Comparison of ENCODE assay signal across 26 cellular contexts in genomic region chr4:24798036-24798610, GRCh38. TPM values are rescaled to one million over a fixed set of nuclear protein-coding genes. Genes with fewer than 3 reads are reported as not detected.
"Had no signal": no experiment of that assay in that cellular context is flagged by ENCODE, and none has a peak within 500 bp of the region (broad histone marks: within the 10 kb centered on the region; RNA-seq: fewer than 3 reads in every experiment).

No MANE protein-coding gene starts in this region.

- H3K4me3 ChIP-seq: coronary artery, gastrocnemius medialis, heart left ventricle, hepatocyte, mucosa of descending colon, sigmoid colon, spleen, testis, tibial artery had no signal

- ATAC-seq: gastrocnemius medialis; heart left ventricle; left lobe of liver; mucosa of descending colon; stimulated activated memory B cell treated with anti-CD40 and anti-IgM and Interleukin-4, amounts not matched to agents 10 μg/mL and 1 μg/mL and 100 μg/mL, for 72 hours; stimulated activated naive CD8-positive, alpha-beta T cell treated with anti-CD3 and anti-CD28 coated beads, Interleukin-15, Interleukin-2, amounts not matched to agents 100 U/mL and 50 U/mL, for 24 hours had no signal

- H3K36me3 ChIP-seq: gastrocnemius medialis, heart left ventricle, neutrophil, sigmoid colon, spleen, tibial artery had no signal

- DNase-seq: dermis blood vessel endothelial cell; effector memory CD4-positive, alpha-beta T cell; foreskin fibroblast; gastrocnemius medialis; heart left ventricle; kidney; mesenchymal stem cell; mucosa of descending colon; naive B cell; retina; sigmoid colon; spleen; stimulated activated CD4-positive, alpha-beta T cell treated with anti-CD3 and anti-CD28 coated beads, Interleukin-4, amount 100 ng/mL, for 4 hours; stimulated activated naive CD8-positive, alpha-beta T cell treated with anti-CD3 and anti-CD28 coated beads, Interleukin-15, Interleukin-2, amounts not matched to agents 100 U/mL and 50 U/mL, for 24 hours; testis; tibial artery had no signal

- H3K9me3 Mint-ChIP-seq: mesothelial cell of epicardium; natural killer cell treated with Interleukin-12 subunit alpha and Interleukin-12 subunit beta and Interleukin-15 and Interleukin-18, amount 100 ng/mL, for 72 hours; neural crest cell; stimulated activated memory B cell treated with anti-CD40 and anti-IgM and Interleukin-4, amounts not matched to agents 10 μg/mL and 1 μg/mL and 100 μg/mL, for 72 hours had no signal

- H3K27ac Mint-ChIP-seq: mesothelial cell of epicardium; naive B cell; natural killer cell treated with Interleukin-12 subunit alpha and Interleukin-12 subunit beta and Interleukin-15 and Interleukin-18, amount 100 ng/mL, for 72 hours; stimulated activated memory B cell treated with anti-CD40 and anti-IgM and Interleukin-4, amounts not matched to agents 10 μg/mL and 1 μg/mL and 100 μg/mL, for 72 hours; type B pancreatic cell had no signal

- H3K27ac ChIP-seq: gastrocnemius medialis, heart left ventricle, hepatocyte, neutrophil, spleen, testis had no signal

- H3K27me3 ChIP-seq: testis, tibial artery had no signal

- H3K36me3 Mint-ChIP-seq: mesothelial cell of epicardium; naive B cell; natural killer cell treated with Interleukin-12 subunit alpha and Interleukin-12 subunit beta and Interleukin-15 and Interleukin-18, amount 100 ng/mL, for 72 hours; stimulated activated memory B cell treated with anti-CD40 and anti-IgM and Interleukin-4, amounts not matched to agents 10 μg/mL and 1 μg/mL and 100 μg/mL, for 72 hours; type B pancreatic cell had no signal

- H3K4me1 Mint-ChIP-seq: naive B cell; stimulated activated memory B cell treated with anti-CD40 and anti-IgM and Interleukin-4, amounts not matched to agents 10 μg/mL and 1 μg/mL and 100 μg/mL, for 72 hours had no signal

- H3K4me3 Mint-ChIP-seq: natural killer cell treated with Interleukin-12 subunit alpha and Interleukin-12 subunit beta and Interleukin-15 and Interleukin-18, amount 100 ng/mL, for 72 hours; neural crest cell; stimulated activated memory B cell treated with anti-CD40 and anti-IgM and Interleukin-4, amounts not matched to agents 10 μg/mL and 1 μg/mL and 100 μg/mL, for 72 hours had no signal

- H3K9me3 ChIP-seq: gastrocnemius medialis, heart left ventricle, mucosa of descending colon, neutrophil, sigmoid colon, spleen, testis, tibial artery had no signal

RNA-seq across cellular contexts. Expression of gene SOD3, which starts 2.8 kb away (rescaled TPM):
- total RNA-seq: dermis blood vessel endothelial cell; natural killer cell treated with Interleukin-12 subunit alpha and Interleukin-12 subunit beta and Interleukin-15 and Interleukin-18, amount 100 ng/mL, for 72 hours; pulmonary artery endothelial cell had no signal
